19 cellular contexts compared by ENCODE assay signal in the genomic region with DNA sequence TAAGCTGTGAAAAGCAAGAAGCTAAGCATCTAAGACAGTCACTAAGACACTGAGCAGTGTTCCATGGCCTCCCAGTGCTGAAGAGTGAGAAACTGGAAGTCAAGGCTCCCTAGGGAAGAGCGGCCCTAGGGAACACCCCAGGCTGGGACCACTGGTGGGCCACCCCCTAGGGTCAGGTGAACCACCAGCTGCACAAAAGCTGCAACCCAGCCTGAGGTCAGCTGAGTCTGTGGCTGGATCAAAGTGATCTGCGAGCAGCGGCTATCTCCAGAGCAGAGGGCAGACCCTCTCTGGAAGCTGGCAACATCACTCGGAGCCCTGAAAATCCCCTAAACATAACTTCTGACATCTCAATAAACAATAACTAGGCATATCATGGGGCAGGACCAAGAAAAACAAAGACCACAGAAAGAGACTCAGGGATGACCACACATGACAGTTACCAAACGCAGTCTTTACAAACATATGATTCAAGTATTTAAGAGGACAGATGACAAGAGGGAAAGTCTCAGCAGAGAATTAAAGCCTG.
DNase-seq lines count a peak whose midpoint lies in the region; ATAC-seq, FAIRE-seq and TF ChIP-seq lines count a peak whose summit lies in the region.
"Had no signal": no experiment of that assay in that cellular context is flagged by ENCODE, and none has a peak within 500 bp of the region (broad histone marks: within the 10 kb centered on the region; RNA-seq: fewer than 3 reads in every experiment).

No MANE protein-coding gene starts in this region.

- H2BK15ac ChIP-seq in IMR-90 (ENCODE audit: low read depth, low read length): no peak overlapping the region

- no peak overlapping the region for H3K56ac ChIP-seq in IMR-90 (ENCODE audit: extremely low read depth, insufficient read depth, low read length)

- H4K91ac ChIP-seq in IMR-90 (ENCODE audit: insufficient read depth, low read depth, low read length): no peak overlapping the region

- peak overlapping the region; percentile 72 for H3K4me3 Mint-ChIP-seq in T-helper 1 cell treated with Interleukin-12 subunit alpha and Interleukin-12 subunit beta and Interleukin-4 antibody, amounts not matched to agents 30 μg/mL and 1 μg/mL, for 36 hours
- no peak overlapping the region for H3K4me3 Mint-ChIP-seq in astrocyte (ENCODE audit: unreplicated experiment)
- no peak overlapping the region for H3K4me3 Mint-ChIP-seq in neural crest cell

- no peak overlapping the region for H3K9ac ChIP-seq in IMR-90 (ENCODE audit: low read depth, low read length)
- no peak overlapping the region for H3K9ac ChIP-seq in astrocyte (ENCODE audit: low read length)
- H3K9ac ChIP-seq in mammary epithelial cell (ENCODE audit: insufficient read depth, low read length): no peak overlapping the region

- no peak for FAIRE-seq in astrocyte (lab: Jason Lieb, UNC)
- FAIRE-seq: pancreas, small intestine had no signal

- no peak overlapping the region for H2BK5ac ChIP-seq in IMR-90 (ENCODE audit: low read depth, low read length, poor library complexity, severe bottlenecking)

- H2BK20ac ChIP-seq in IMR-90 (ENCODE audit: low read depth, low read length): no peak overlapping the region

- H3K4me1 ChIP-seq in IMR-90 (ENCODE audit: control insufficient read depth, insufficient read depth, low read length) (peaks cover 5% of the 10 kb centered on the region), astrocyte (ENCODE audit: insufficient read depth, low read length) (peaks cover 25% of the 10 kb centered on the region), mammary epithelial cell (ENCODE audit: insufficient read depth, low read length) (peaks cover 5% of the 10 kb centered on the region)
- H3K4me1 ChIP-seq: breast epithelium, pancreas, transverse colon had no signal

- 95% methylated on average over 3 of the region's 5 CpGs; no CpG with 5 or more reads in 1 of the 2 experiments for WGBS in IMR-90 (ENCODE audit: extremely low coverage in 2 of 2, insufficient read length in 1 of 2), 2 experiments
- 98% methylated on average over 5 of the region's 5 CpGs for WGBS in mammary epithelial cell (ENCODE audit: low coverage, missing lambda C conversion rate)

- H3K27me3 Mint-ChIP-seq in T-helper 1 cell treated with Interleukin-12 subunit alpha and Interleukin-12 subunit beta and Interleukin-4 antibody, amounts not matched to agents 30 μg/mL and 1 μg/mL, for 36 hours (ENCODE audit: low read depth): no peaks in the 10 kb centered on the region
- H3K27me3 Mint-ChIP-seq in astrocyte (ENCODE audit: low read depth, unreplicated experiment) (no peaks in the 10 kb centered on the region), neural crest cell (ENCODE audit: low read depth) (no peaks in the 10 kb centered on the region)

- peaks cover 38% of the 10 kb centered on the region for H3K4me1 Mint-ChIP-seq in T-helper 1 cell treated with Interleukin-12 subunit alpha and Interleukin-12 subunit beta and Interleukin-4 antibody, amounts not matched to agents 30 μg/mL and 1 μg/mL, for 36 hours (ENCODE audit: low read depth)
- H3K4me1 Mint-ChIP-seq in astrocyte (ENCODE audit: low read depth, unreplicated experiment) (peaks cover 28% of the 10 kb centered on the region), neural crest cell (peaks cover 13% of the 10 kb centered on the region)

- dilution Hi-C loops in IMR-90 (cut with HindIII; ENCODE audit: low sequenced_read_pairs, unreplicated experiment) (no loop called here), mammary epithelial cell (cut with HindIII; ENCODE audit: low sequenced_read_pairs) (no loop called here)

- H3K9me1 ChIP-seq in IMR-90 (ENCODE audit: insufficient read depth, low read length): peaks cover 36% of the 10 kb centered on the region

- no peak for TF ChIP-seq POLR2A in IMR-90 (IDR thresholded peaks at IDR 0.05; ENCODE audit: low read depth, low read length)

- peaks cover 8% of the 10 kb centered on the region for H3K36me3 Mint-ChIP-seq in T-helper 1 cell treated with Interleukin-12 subunit alpha and Interleukin-12 subunit beta and Interleukin-4 antibody, amounts not matched to agents 30 μg/mL and 1 μg/mL, for 36 hours (ENCODE audit: low read depth)
- H3K36me3 Mint-ChIP-seq in astrocyte (ENCODE audit: low read depth, unreplicated experiment): peaks cover 33% of the 10 kb centered on the region
- H3K36me3 Mint-ChIP-seq in neural crest cell (ENCODE audit: low read depth): peaks cover 5% of the 10 kb centered on the region

- no peak overlapping the region for H4K5ac ChIP-seq in IMR-90 (ENCODE audit: low read depth, low read length)

- no peak overlapping the region for H2BK120ac ChIP-seq in IMR-90 (ENCODE audit: low read depth, low read length)

- H3K9me3 ChIP-seq in IMR-90 (ENCODE audit: control insufficient read depth, insufficient read depth, low read length) (no peaks in the 10 kb centered on the region), astrocyte (ENCODE audit: insufficient read depth, low read depth, low read length) (no peaks in the 10 kb centered on the region), mammary epithelial cell (replicated peaks; ENCODE audit: insufficient read depth, low read length) (no peaks in the 10 kb centered on the region)
- H3K9me3 ChIP-seq: breast epithelium, pancreas, SJSA1, transverse colon had no signal

- intact Hi-C loops in IMR-90 (cut with micrococcal nuclease): no loop called here
- intact Hi-C loops in mammary epithelial cell (cut with micrococcal nuclease): no loop called here

- TF ChIP-seq CTCF in IMR-90 (conservative IDR thresholded peaks at IDR 0.05; ENCODE audit: low read depth, low read length) (no peak), astrocyte (IDR thresholded peaks at IDR 0.05; ENCODE audit: insufficient read depth, low read depth, low read length) (no peak), neural crest cell (conservative IDR thresholded peaks at IDR 0.05) (no peak), mammary epithelial cell (conservative IDR thresholded peaks at IDR 0.05 in 1 of 2, IDR thresholded peaks at IDR 0.05 in 1 of 2; ENCODE audit: extremely low read depth in 1 of 2, insufficient read depth in 1 of 2, low read depth in 1 of 2, low read length in 2 of 2) (no peak)

- peaks cover 54% of the 10 kb centered on the region for H3K36me3 ChIP-seq in IMR-90 (ENCODE audit: control insufficient read depth, insufficient read depth, low read length)
- H3K36me3 ChIP-seq in astrocyte (ENCODE audit: insufficient read depth, low read length): peaks cover 14% of the 10 kb centered on the region
- H3K36me3 ChIP-seq in mammary epithelial cell (ENCODE audit: insufficient read depth, low read length): peaks cover 36% of the 10 kb centered on the region

- POLR2A ChIA-PET in IMR-90 (lab: Charles Lee; ENCODE audit: unreplicated experiment): no interaction called here

- H4K20me1 ChIP-seq in IMR-90 (ENCODE audit: insufficient read depth, low read length) (peaks cover 12% of the 10 kb centered on the region; the same call in 1 of the 2 replicates), astrocyte (ENCODE audit: insufficient read depth, low read length) (peaks cover 8% of the 10 kb centered on the region), mammary epithelial cell (ENCODE audit: insufficient read depth, low read length) (no peaks in the 10 kb centered on the region)

- no peak overlapping the region for H3K18ac ChIP-seq in IMR-90 (ENCODE audit: low read depth, low read length)

- no peaks in the 10 kb centered on the region for H3K9me3 Mint-ChIP-seq in T-helper 1 cell treated with Interleukin-12 subunit alpha and Interleukin-12 subunit beta and Interleukin-4 antibody, amounts not matched to agents 30 μg/mL and 1 μg/mL, for 36 hours
- peaks cover 2% of the 10 kb centered on the region for H3K9me3 Mint-ChIP-seq in astrocyte (ENCODE audit: unreplicated experiment)
- H3K9me3 Mint-ChIP-seq in neural crest cell: no peaks in the 10 kb centered on the region

- no peak overlapping the region for H3K14ac ChIP-seq in IMR-90 (replicated peaks; ENCODE audit: low read depth, low read length)

- no peak overlapping the region for H2AK9ac ChIP-seq in IMR-90 (replicated peaks; ENCODE audit: low read depth, low read length, poor library complexity)

- ATAC-seq in IMR-90 (ENCODE audit: low read depth): peak; percentile 13; the same call in 1 of the 2 replicates
- ATAC-seq: left colon, pancreas had no signal

- H2AK5ac ChIP-seq in IMR-90 (ENCODE audit: low read depth, low read length): no peak overlapping the region

- peaks cover 12 to 61% of the 10 kb centered on the region in 2 experiments; a peak in 3 of 4 replicates for H3K79me1 ChIP-seq in IMR-90 (ENCODE audit: low read depth in 1 of 2, low read length in 2 of 2)

- H2AFZ ChIP-seq in IMR-90 (replicated peaks; ENCODE audit: low read length, poor library complexity) (no peak overlapping the region), astrocyte (ENCODE audit: low read depth, low read length) (no peak overlapping the region), mammary epithelial cell (ENCODE audit: low read depth, low read length) (no peak overlapping the region)

- no peaks in the 10 kb centered on the region for H3K79me2 ChIP-seq in astrocyte (ENCODE audit: insufficient read depth, low read length)
- peaks cover 8% of the 10 kb centered on the region for H3K79me2 ChIP-seq in mammary epithelial cell (ENCODE audit: insufficient read depth, low read length)

- CTCF ChIA-PET in IMR-90 (lab: Yijun Ruan, JAX): no interaction called here
- CTCF ChIA-PET in mammary epithelial cell (lab: Charles Lee; ENCODE audit: low non-redundant PET): no interaction called here

- in situ Hi-C loops in IMR-90 (cut with MboI; ENCODE audit: low sequenced_read_pairs): no loop called here
- in situ Hi-C loops in mammary epithelial cell (cut with MboI; ENCODE audit: low sequenced_read_pairs in 2 of 2): no loop called here

- H3K27me3 ChIP-seq in IMR-90 (ENCODE audit: control insufficient read depth, insufficient read depth, low read length) (no peaks in the 10 kb centered on the region), astrocyte (ENCODE audit: insufficient read depth, low read length) (no peaks in the 10 kb centered on the region), mammary epithelial cell (ENCODE audit: insufficient read depth, low read length) (no peaks in the 10 kb centered on the region)
- H3K27me3 ChIP-seq: breast epithelium, dorsolateral prefrontal cortex, pancreas, SJSA1, transverse colon had no signal

- DNase-seq in T-helper 1 cell (no peak), IMR-90 (peak; percentile 34), astrocyte (ENCODE audit: low read depth) (no peak), neural crest cell (ENCODE audit: low read depth, low spot score) (no peak), mammary epithelial cell (no peak), ureter (ENCODE audit: low spot score) (no peak), nucleus accumbens (lab: John Stamatoyannopoulos, UW) (no peak)
- DNase-seq: DMS79, NCI-H2081 treated with DMSO at 0.1 percent for 48 hours, NCI-H524 treated with DMSO at 0.1 percent for 48 hours, small intestine, transverse colon had no signal

- H3K4me3 ChIP-seq in IMR-90 (ENCODE audit: insufficient read depth, low read depth, low read length) (no peak overlapping the region), astrocyte (ENCODE audit: insufficient read depth, low read depth, low read length) (no peak overlapping the region), mammary epithelial cell (replicated peaks in 1 of 3; ENCODE audit: insufficient read depth in 1 of 3, low read depth in 2 of 3, low read length in 3 of 3) (no peak overlapping the region)
- H3K4me3 ChIP-seq: breast epithelium, dorsolateral prefrontal cortex, pancreas, SJSA1, transverse colon had no signal

- peak overlapping the region; percentile 83 for H3K27ac Mint-ChIP-seq in T-helper 1 cell treated with Interleukin-12 subunit alpha and Interleukin-12 subunit beta and Interleukin-4 antibody, amounts not matched to agents 30 μg/mL and 1 μg/mL, for 36 hours
- H3K27ac Mint-ChIP-seq in astrocyte (ENCODE audit: unreplicated experiment): no peak overlapping the region
- peak overlapping the region; percentile 3 for H3K27ac Mint-ChIP-seq in neural crest cell (ENCODE audit: unreplicated experiment)

- no peak overlapping the region for H3K4me2 ChIP-seq in IMR-90 (ENCODE audit: low read depth, low read length)
- H3K4me2 ChIP-seq in astrocyte (ENCODE audit: low read length): peak overlapping the region; percentile 69
- H3K4me2 ChIP-seq in mammary epithelial cell (ENCODE audit: insufficient read depth, low read depth, low read length): no peak overlapping the region

- BruUV-seq in IMR-90 (replicated peaks; lab: Mats Ljungman, UMichigan) (no TSS peak), mammary epithelial cell (replicated peaks; lab: Mats Ljungman, UMichigan) (no TSS peak)

- H4K8ac ChIP-seq in IMR-90 (ENCODE audit: low read depth in 2 of 2, low read length in 2 of 2): no peak overlapping the region

- TF ChIP-seq RAD21 in IMR-90 (IDR thresholded peaks at IDR 0.05; ENCODE audit: low read length): no peak

- no peak overlapping the region for H3K23ac ChIP-seq in IMR-90 (ENCODE audit: low read depth, low read length)

- H3K4ac ChIP-seq in IMR-90 (ENCODE audit: low read depth, low read length): no peak overlapping the region; the same call in 1 of the 2 replicates

- H3K27ac ChIP-seq in IMR-90 (ENCODE audit: insufficient read depth, low read length): no peak overlapping the region
- peak overlapping the region; percentile 77 for H3K27ac ChIP-seq in astrocyte (ENCODE audit: low read depth, low read length)
- no peak overlapping the region for H3K27ac ChIP-seq in mammary epithelial cell (ENCODE audit: insufficient read depth, low read depth, low read length)
- H3K27ac ChIP-seq: 22Rv1, breast epithelium, pancreas, SJSA1, transverse colon had no signal
